13 cellular contexts compared by ENCODE assay signal in genomic region chr12:46103691-46104090, GRCh38.
A peak's percentile ranks its signal among the peaks of the same experiment; 100 is the strongest.
DNase-seq lines count a peak whose midpoint lies in the region; ATAC-seq and TF ChIP-seq lines count a peak whose summit lies in the region.
"Had no signal": no experiment of that assay in that cellular context is flagged by ENCODE, and none has a peak within 500 bp of the region (broad histone marks: within the 10 kb centered on the region; RNA-seq: fewer than 3 reads in every experiment).

No MANE protein-coding gene starts in this region.

- DNase-seq in foreskin melanocyte (peak; percentile 31), midbrain (lab: John Stamatoyannopoulos, UW) (peak; percentile 49), superior temporal gyrus (ENCODE audit: extremely low spot score) (peak; percentile 34), SHP77 treated with DMSO at 0.1 percent for 48 hours (lab: John Stamatoyannopoulos, UW) (no peak)
- no peak for DNase-seq in activated CD8-positive, alpha-beta memory T cell treated with anti-CD3 and anti-CD28 coated beads, Interleukin-2, amount 50 U/mL, for 48 hours
- DNase-seq: ACHN; Caco-2; CD4-positive, alpha-beta T cell; GDM1; GM23248 had no signal

- TF ChIP-seq CTCF in brain (conservative IDR thresholded peaks at IDR 0.05), result no peak

- no peak for ATAC-seq in HG03378 (IDR thresholded peaks at IDR 0.05; ENCODE audit: unreplicated experiment)
- no peak for ATAC-seq in HG02870 (IDR thresholded peaks at IDR 0.05; ENCODE audit: unreplicated experiment)

- peaks cover 3% of the 10 kb centered on the region for H3K27me3 Mint-ChIP-seq in brain

- H3K27ac Mint-ChIP-seq in brain, result peak overlapping the region in 3 of 5 experiments; percentile 12 to 68 (median 27)
- H3K27ac Mint-ChIP-seq: CD4-positive, alpha-beta T cell had no signal

- H3K4me1 Mint-ChIP-seq in brain, result peaks cover 17% of the 10 kb centered on the region

- no peaks in the 10 kb centered on the region for H3K36me3 Mint-ChIP-seq in brain

- peak overlapping the region in 1 of 5 experiments; percentile 5 for H3K4me3 Mint-ChIP-seq in brain
- H3K4me3 Mint-ChIP-seq: CD4-positive, alpha-beta T cell had no signal

- no peaks in the 10 kb centered on the region for H3K9me3 Mint-ChIP-seq in brain
- H3K9me3 Mint-ChIP-seq: CD4-positive, alpha-beta T cell had no signal

Comparison
In these comparisons a context has a peak if more than half of its experiments do, and no peak if none do; other contexts are left out.
1. DNase-seq: peak in foreskin melanocyte (single experiment), midbrain (single experiment) and superior temporal gyrus (single experiment); none in activated CD8-positive, alpha-beta memory T cell treated with anti-CD3 and anti-CD28 coated beads, Interleukin-2, amount 50 U/mL, for 48 hours (single experiment) and SHP77 treated with DMSO at 0.1 percent for 48 hours (single experiment).